ENCODE assay signal across 21 cellular contexts in the genomic region with DNA sequence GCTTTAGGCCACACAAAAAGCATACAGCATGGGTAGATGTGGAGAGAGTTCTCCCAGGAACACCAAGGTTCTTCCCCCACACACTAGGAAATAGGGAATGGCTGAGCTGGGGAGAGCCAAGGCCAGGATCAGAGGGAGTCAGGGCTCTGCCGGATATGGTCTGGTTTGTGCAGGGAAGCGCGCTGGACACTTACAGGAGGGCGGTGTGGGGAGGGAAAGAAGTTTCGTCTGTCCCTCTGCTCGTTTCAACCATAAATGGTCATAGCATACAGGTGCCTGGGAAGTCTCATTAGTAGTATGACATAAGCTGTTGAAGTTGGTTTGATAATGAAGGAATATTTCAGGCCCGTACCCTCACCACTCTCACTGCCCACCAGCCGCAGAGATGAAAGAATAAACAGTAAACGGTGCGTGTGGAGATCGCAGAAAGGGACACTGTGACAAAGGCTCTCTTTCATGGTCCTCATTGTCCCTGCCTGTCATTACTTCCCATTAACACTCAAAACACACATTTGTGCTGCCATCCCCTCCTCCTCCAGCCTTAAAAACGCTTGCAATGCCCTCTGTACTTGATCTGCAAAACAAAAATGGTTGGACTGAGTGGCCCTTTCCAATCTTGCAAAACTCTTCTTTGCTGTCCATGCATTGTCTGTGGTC.
DNase-seq lines count a peak whose midpoint lies in the region; ATAC-seq, FAIRE-seq and TF ChIP-seq lines count a peak whose summit lies in the region.
"Had no signal": no experiment of that assay in that cellular context is flagged by ENCODE, and none has a peak within 500 bp of the region (broad histone marks: within the 10 kb centered on the region; RNA-seq: fewer than 3 reads in every experiment).

No MANE protein-coding gene starts in this region.

- no peak overlapping the region for H2AFZ ChIP-seq in GM12878 (ENCODE audit: control insufficient read depth, low read depth, low read length)

- no TSS peak for BruUV-seq in GM12878 (replicated peaks; lab: Mats Ljungman, UMichigan)

- in situ Hi-C loops in GM12878 (cut with MboI) = no loop called here

- H3K27ac Mint-ChIP-seq in T-helper 1 cell treated with Interleukin-12 subunit alpha and Interleukin-12 subunit beta and Interleukin-4 antibody, amounts not matched to agents 30 μg/mL and 1 μg/mL, for 36 hours = peak overlapping the region; percentile 86
- no peak overlapping the region for H3K27ac Mint-ChIP-seq in natural killer cell

- peaks cover 5% of the 10 kb centered on the region; the same call in 1 of the 2 replicates for H4K20me1 ChIP-seq in GM12878 (ENCODE audit: control insufficient read depth, insufficient read depth)

- no peak for DNase-seq in T-helper 1 cell
- no peak for DNase-seq in GM12878 (ENCODE audit: low read depth, low spot score)
- DNase-seq in natural killer cell = no peak
- DNase-seq in GM10266 (ENCODE audit: extremely low spot score) = no peak
- DNase-seq: 8988T; activated CD8-positive, alpha-beta memory T cell treated with anti-CD3 and anti-CD28 coated beads, Interleukin-2, amount 50 U/mL, for 4 hours; amygdala; colonic mucosa; EL; HCEC 1CT; NCI-H1048; NCI-H2227 treated with DMSO at 0.1 percent for 48 hours; pancreas; stimulated activated CD4-positive, alpha-beta T cell treated with anti-CD3 and anti-CD28 coated beads, Interleukin-12 subunit alpha, Interleukin-12 subunit beta, amount 100 ng/mL, for 4 hours had no signal

- TF ChIP-seq POLR2A in GM12878 (IDR thresholded peaks at IDR 0.05; ENCODE audit: low read depth, low read length) = 0 out of 2 replicates have a peak, but pooled peaks have one; percentile 32

- RAD21 ChIA-PET in GM12878 (lab: Charles Lee; ENCODE audit: unreplicated experiment) = interaction anchor here (0.6 to 4.6 kb wide), 2 partner anchors 21 to 45 kb away, joined by 3 to 15 read pairs; no protein-coding TSS in a partner anchor

- peaks cover 96% of the 10 kb centered on the region for H3K79me2 ChIP-seq in GM12878 (ENCODE audit: control insufficient read depth, insufficient read depth, low read length)

- FAIRE-seq in GM12878 (lab: Jason Lieb, UNC) = no peak
- FAIRE-seq: HepG2, keratinocyte, pancreas had no signal

- WGBS in GM12878 (ENCODE audit: insufficient coverage, insufficient replicate concordance, low lambda C conversion rate, missing lambda C conversion rate) = 77% methylated on average over 12 of the region's 12 CpGs

- H3K4me3 Mint-ChIP-seq in T-helper 1 cell treated with Interleukin-12 subunit alpha and Interleukin-12 subunit beta and Interleukin-4 antibody, amounts not matched to agents 30 μg/mL and 1 μg/mL, for 36 hours = no peak overlapping the region
- peak overlapping the region; percentile 4 for H3K4me3 Mint-ChIP-seq in natural killer cell

- intact Hi-C loops in GM12878 (cut with micrococcal nuclease; ENCODE audit: unreplicated experiment) = loop anchor here (2.0 kb wide), 1 partner anchor 16 kb away; no protein-coding TSS in a partner anchor
- intact Hi-C loops in natural killer cell (cut with micrococcal nuclease) = loop anchor here (5.0 kb wide), 1 partner anchor 48 kb away; no protein-coding TSS in a partner anchor

- POLR2A ChIA-PET in GM12878 (lab: Charles Lee) = interaction anchor here (0.9 to 2.9 kb wide), 6 partner anchors 8 to 54 kb away, joined by 3 to 18 read pairs (median 4); no protein-coding TSS in a partner anchor

- no peaks in the 10 kb centered on the region for H3K27me3 ChIP-seq in GM12878 (replicated peaks in 1 of 2; ENCODE audit: control insufficient read depth in 2 of 2, insufficient read depth in 2 of 2, low read length in 1 of 2)
- H3K27me3 ChIP-seq: colonic mucosa, pancreas had no signal

- TF ChIP-seq EP300 in GM12878 (IDR thresholded peaks at IDR 0.05; ENCODE audit: borderline replicate concordance in 1 of 2, control insufficient read depth in 1 of 2, low read depth in 2 of 2, low read length in 2 of 2) = no peak

- peaks cover 53% of the 10 kb centered on the region for H3K4me1 ChIP-seq in GM12878 (ENCODE audit: control insufficient read depth, insufficient read depth, low read length)
- H3K4me1 ChIP-seq: pancreas had no signal

- SMC1A ChIA-PET in GM12878 (lab: Charles Lee; ENCODE audit: uncharacterized antibody, unreplicated experiment) = interaction anchor here (1.2 to 10.1 kb wide), 10 partner anchors 9 to 53 kb away, joined by 3 to 108 read pairs (median 8); no protein-coding TSS in a partner anchor

- H3K36me3 ChIP-seq in KOPT-K1 (ENCODE audit: insufficient read depth, low read length) (peaks cover 95% of the 10 kb centered on the region), GM12878 (ENCODE audit: control insufficient read depth in 2 of 2, insufficient read depth in 2 of 2, low read length in 1 of 2) (peaks cover 24 to 43% of the 10 kb centered on the region in 2 experiments)
- H3K36me3 ChIP-seq: colonic mucosa, pancreas had no signal

- no peak for ATAC-seq in GM12878
- no peak for ATAC-seq in natural killer cell
- ATAC-seq in GM18873 (IDR thresholded peaks at IDR 0.05; ENCODE audit: low FRiP score, unreplicated experiment) = no peak
- no peak for ATAC-seq in GM18511 (IDR thresholded peaks at IDR 0.05; ENCODE audit: unreplicated experiment)
- ATAC-seq: esophagus mucosa, HepG2, pancreas had no signal

- peak overlapping the region; percentile 61; the same call in 1 of the 2 replicates for H3K4me2 ChIP-seq in GM12878 (ENCODE audit: control insufficient read depth, insufficient read depth)

- no peak overlapping the region for H3K9ac ChIP-seq in GM12878 (ENCODE audit: control insufficient read depth, insufficient read depth, low read length)

- no peaks in the 10 kb centered on the region for H3K9me3 ChIP-seq in KOPT-K1 (ENCODE audit: insufficient read depth, low read length, poor library complexity, severe bottlenecking)
- no peaks in the 10 kb centered on the region for H3K9me3 ChIP-seq in GM12878 (replicated peaks; ENCODE audit: control insufficient read depth, insufficient read depth, low read length)
- H3K9me3 ChIP-seq: colonic mucosa, pancreas had no signal

- H3K36me3 Mint-ChIP-seq in T-helper 1 cell treated with Interleukin-12 subunit alpha and Interleukin-12 subunit beta and Interleukin-4 antibody, amounts not matched to agents 30 μg/mL and 1 μg/mL, for 36 hours (ENCODE audit: low read depth) = peaks cover 53% of the 10 kb centered on the region
- peaks cover 6% of the 10 kb centered on the region for H3K36me3 Mint-ChIP-seq in natural killer cell

- H3K4me3 ChIP-seq in GM12878 = no peak overlapping the region
- H3K4me3 ChIP-seq: colonic mucosa, pancreas had no signal

- no peak for TF ChIP-seq RAD21 in GM12878 (IDR thresholded peaks at IDR 0.05; ENCODE audit: insufficient read depth, low read depth, low read length)

- CTCF ChIA-PET in GM12878 (lab: Yijun Ruan, JAX) = interaction anchor here (1.2 to 4.4 kb wide), 5 partner anchors 9 to 46 kb away, joined by 4 to 27 read pairs (median 6); no protein-coding TSS in a partner anchor

- peak overlapping the region; percentile 61 for H3K27ac ChIP-seq in KOPT-K1 (ENCODE audit: low read depth, low read length, poor library complexity, severe bottlenecking)
- 0 out of 2 replicates have a peak overlapping the region, but pooled peaks have one; percentile 77 for H3K27ac ChIP-seq in GM12878 (ENCODE audit: control insufficient read depth, insufficient read depth)
- H3K27ac ChIP-seq: pancreas had no signal

- H3K27me3 Mint-ChIP-seq in T-helper 1 cell treated with Interleukin-12 subunit alpha and Interleukin-12 subunit beta and Interleukin-4 antibody, amounts not matched to agents 30 μg/mL and 1 μg/mL, for 36 hours (ENCODE audit: low read depth) = no peaks in the 10 kb centered on the region
- H3K27me3 Mint-ChIP-seq in natural killer cell (ENCODE audit: low read depth in 2 of 2) = no peaks in the 10 kb centered on the region

- no peak for TF ChIP-seq CTCF in GM12878 (IDR thresholded peaks at IDR 0.05 in 2 of 3, conservative IDR thresholded peaks at IDR 0.05 in 1 of 3; ENCODE audit: control insufficient read depth in 2 of 3, extremely low read depth in 1 of 3, insufficient read depth in 1 of 3, low read depth in 3 of 3, low read length in 3 of 3)
- TF ChIP-seq CTCF in natural killer cell (IDR thresholded peaks at IDR 0.05) = no peak
- no peak for TF ChIP-seq CTCF in GM10266 (IDR thresholded peaks at IDR 0.05; ENCODE audit: control insufficient read depth, insufficient read depth, low read depth, missing control alignments)

- H3K9me3 Mint-ChIP-seq in T-helper 1 cell treated with Interleukin-12 subunit alpha and Interleukin-12 subunit beta and Interleukin-4 antibody, amounts not matched to agents 30 μg/mL and 1 μg/mL, for 36 hours = no peaks in the 10 kb centered on the region
- no peaks in the 10 kb centered on the region for H3K9me3 Mint-ChIP-seq in natural killer cell

- peaks cover 70% of the 10 kb centered on the region for H3K4me1 Mint-ChIP-seq in T-helper 1 cell treated with Interleukin-12 subunit alpha and Interleukin-12 subunit beta and Interleukin-4 antibody, amounts not matched to agents 30 μg/mL and 1 μg/mL, for 36 hours (ENCODE audit: low read depth)
- H3K4me1 Mint-ChIP-seq in natural killer cell = peaks cover 97 to 99% of the 10 kb centered on the region in 2 donors

TF ChIP-seq in GM12878, 131 proteins besides CTCF, POLR2A, EP300 and RAD21:
- TF ChIP-seq BRCA1 (IDR thresholded peaks at IDR 0.05; ENCODE audit: low read depth, low read length) = no peak
- no peak for TF ChIP-seq BCL11A (IDR thresholded peaks at IDR 0.05; ENCODE audit: low read depth, low read length)
- no peak for TF ChIP-seq CBFB (IDR thresholded peaks at IDR 0.05; ENCODE audit: low read depth)
- no peak for TF ChIP-seq SMAD5 (IDR thresholded peaks at IDR 0.05; ENCODE audit: low read depth)
- no peak for TF ChIP-seq E2F4 (IDR thresholded peaks at IDR 0.05; ENCODE audit: low read depth, low read length)
- no peak for TF ChIP-seq NR2C2 (IDR thresholded peaks at IDR 0.05; ENCODE audit: borderline replicate concordance, control insufficient read depth, insufficient read length, low read depth)
- no peak for TF ChIP-seq ZNF217 (IDR thresholded peaks at IDR 0.05)
